In the genomic region with DNA sequence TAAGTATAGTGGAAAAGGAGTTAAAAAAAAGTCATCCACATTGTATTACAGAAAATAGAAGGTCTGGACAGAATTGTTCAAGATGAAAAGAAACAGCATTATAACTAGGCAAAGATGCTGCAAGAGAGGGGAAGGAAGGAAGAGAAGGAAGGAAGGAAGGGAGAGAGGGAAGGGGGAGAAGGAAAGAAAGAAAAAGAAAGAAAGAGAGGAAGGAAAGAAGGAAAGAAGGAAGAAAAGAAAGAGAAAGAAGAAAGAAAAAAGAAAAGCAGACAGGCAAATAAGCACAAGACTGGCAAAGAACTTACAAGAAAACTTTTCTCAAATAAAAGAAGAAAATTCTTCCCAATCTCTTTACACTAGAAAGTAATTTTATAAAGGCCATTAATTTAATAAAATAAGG, we compare ENCODE assay signal across 11 cellular contexts.
"Had no signal": no experiment of that assay in that cellular context is flagged by ENCODE, and none has a peak within 500 bp of the region (broad histone marks: within the 10 kb centered on the region; RNA-seq: fewer than 3 reads in every experiment).

No MANE protein-coding gene starts in this region.

- H3K27ac Mint-ChIP-seq: GM23338, HFFc6 had no signal

- H3K36me3 ChIP-seq: HAP-1 had no signal

- ATAC-seq: HCT116 had no signal

- H3K27ac ChIP-seq: GM23248 had no signal

- H3K4me2 ChIP-seq: GM23338 had no signal

- H3K9me3 Mint-ChIP-seq: GM23338, HFFc6 had no signal

- H3K4me1 ChIP-seq: HAP-1 had no signal

- H3K4me3 Mint-ChIP-seq: GM23338, H9, HFFc6 had no signal

- H3K9me3 ChIP-seq: HAP-1 had no signal

- H3K9ac ChIP-seq: GM23248 had no signal

- FAIRE-seq: H1, H54 had no signal

- H2AFZ ChIP-seq: GM23248 had no signal

- DNase-seq: GM23248, GOT3, H7, H9, HCEC 1CT, HFFc6 had no signal

- H3K4me3 ChIP-seq: GM23248, GM23338, HAP-1 had no signal
